ENCODE assay signal across 15 cellular contexts in genomic region chr6:38604700-38605099, GRCh38. TPM values are rescaled to one million over a fixed set of nuclear protein-coding genes. Genes with fewer than 3 reads are reported as not detected.
A peak's percentile ranks its signal among the peaks of the same experiment; 100 is the strongest.
DNase-seq lines count a peak whose midpoint lies in the region; ATAC-seq, FAIRE-seq and TF ChIP-seq lines count a peak whose summit lies in the region.
"Had no signal": no experiment of that assay in that cellular context is flagged by ENCODE, and none has a peak within 500 bp of the region (broad histone marks: within the 10 kb centered on the region; RNA-seq: fewer than 3 reads in every experiment).

No MANE protein-coding gene starts in this region.

- H3K4me3 ChIP-seq in choroid plexus epithelial cell (ENCODE audit: low read depth, low read length) (no peak overlapping the region), psoas muscle (no peak overlapping the region)
- H3K4me3 ChIP-seq: K562 had no signal

- intact Hi-C loops in psoas muscle (cut with DNase I) = no loop called here

- no peak overlapping the region for H3K27ac ChIP-seq in psoas muscle

- H3K9me3 ChIP-seq in psoas muscle = no peaks in the 10 kb centered on the region

- peaks cover 12% of the 10 kb centered on the region for H3K4me1 ChIP-seq in psoas muscle

- H3K27me3 ChIP-seq in psoas muscle (ENCODE audit: insufficient read depth in 3 of 3, low read length in 2 of 3) = no peaks in the 10 kb centered on the region

- no peaks in the 10 kb centered on the region for H3K36me3 ChIP-seq in psoas muscle (ENCODE audit: insufficient read depth in 1 of 2, low read depth in 1 of 2)

- DNase-seq in DMS79 (lab: John Stamatoyannopoulos, UW) (peak; percentile 85), NCI-H2029 treated with DMSO at 0.1 percent for 48 hours (lab: John Stamatoyannopoulos, UW) (peak; percentile 75), choroid plexus epithelial cell (ENCODE audit: low read depth) (peak; percentile 65), renal cortical epithelial cell (ENCODE audit: low read depth) (peak; percentile 45), psoas muscle (no peak), HTR-8/SVneo (ENCODE audit: insufficient read length, low spot score) (no peak)
- DNase-seq in stimulated activated CD4-positive, alpha-beta T cell treated with anti-CD3 and anti-CD28 coated beads, Interleukin-2, amount 100 ng/mL, for 48 hours = no peak
- DNase-seq: activated CD4-positive, CD25-positive, alpha-beta regulatory T cell treated with anti-CD3 and anti-CD28 coated beads, Interleukin-2, amount 50 U/mL, for 72 hours; activated gamma-delta T cell; NCI-H1092 treated with DMSO at 0.1 percent for 48 hours; NCI-H446; SIG-M5; T-helper 9 cell had no signal

- ATAC-seq in psoas muscle = no peak
- ATAC-seq: K562 had no signal

- no peak for FAIRE-seq in HTR-8/SVneo (lab: Jason Lieb, UNC)
- FAIRE-seq: D721Med, K562 had no signal

- TF ChIP-seq CTCF in choroid plexus epithelial cell (conservative IDR thresholded peaks at IDR 0.05; ENCODE audit: low read depth, low read length) (no peak), psoas muscle (IDR thresholded peaks at IDR 0.05) (no peak)

- WGBS in psoas muscle, 3 donors = 67 to 89% (median 68%) methylated on average over 2 of the region's 2 CpGs

RNA-seq across cellular contexts. Expression of gene BTBD9, which starts 35.0 kb away (rescaled TPM):
- 11.8 and 18.8 TPM in 2 replicates for total RNA-seq in renal cortical epithelial cell
- 10 to 100 TPM in 2 of 4 donors, 1 to 10 TPM in 2; 8.4 to 10.9 (median 9.7) TPM for total RNA-seq in psoas muscle
- polyA plus RNA-seq in psoas muscle = 1 to 10 TPM; 2.3 to 4.5 (median 2.9) TPM

Comparison
In these comparisons a context has a peak if more than half of its experiments do, and no peak if none do; other contexts are left out.
1. DNase-seq: peak in DMS79 (single experiment), NCI-H2029 treated with DMSO at 0.1 percent for 48 hours (single experiment), choroid plexus epithelial cell (single experiment) and renal cortical epithelial cell (single experiment); none in psoas muscle (0 of 2), HTR-8/SVneo (single experiment) and stimulated activated CD4-positive, alpha-beta T cell treated with anti-CD3 and anti-CD28 coated beads, Interleukin-2, amount 100 ng/mL, for 48 hours (0 of 2).